Comparison of ENCODE assay signal across 13 cellular contexts in genomic region chr11:14773755-14774154, GRCh38.
DNase-seq lines count a peak whose midpoint lies in the region; ATAC-seq, FAIRE-seq and TF ChIP-seq lines count a peak whose summit lies in the region.
"Had no signal": no experiment of that assay in that cellular context is flagged by ENCODE, and none has a peak within 500 bp of the region (broad histone marks: within the 10 kb centered on the region; RNA-seq: fewer than 3 reads in every experiment).

No MANE protein-coding gene starts in this region.

- no peak overlapping the region for H2BK120ac ChIP-seq in H9 (ENCODE audit: low read depth, low read length, poor library complexity, severe bottlenecking)

- ATAC-seq in CD4-positive, alpha-beta T cell (ENCODE audit: poor library complexity) = peak; percentile 68
- ATAC-seq in activated naive CD8-positive, alpha-beta T cell treated with anti-CD3 and anti-CD28 coated beads, Interleukin-2, amount 10 ng/mL, durations not matched to agents 7 days and 5 days (ENCODE audit: low read depth) = peak; percentile 31
- ATAC-seq in HepG2 (0 out of 3 replicates have a peak, but pooled peaks have one; percentile 33), HG02870 (IDR thresholded peaks at IDR 0.05; ENCODE audit: unreplicated experiment) (no peak)
- no peak for ATAC-seq in stimulated activated naive B cell treated with anti-CD40 and anti-IgM and Interleukin-4, amounts not matched to agents 10 μg/mL and 1 μg/mL and 100 μg/mL, for 72 hours (replicated peaks)
- ATAC-seq: stimulated activated memory B cell treated with anti-CD40 and anti-IgM and Interleukin-4, amounts not matched to agents 10 μg/mL and 1 μg/mL and 100 μg/mL, for 72 hours had no signal

- H3K4me1 Mint-ChIP-seq in CD4-positive, alpha-beta T cell (ENCODE audit: low read depth) = peaks cover 68% of the 10 kb centered on the region
- peaks cover 6 to 11% of the 10 kb centered on the region in 2 experiments for H3K4me1 Mint-ChIP-seq in H9
- peaks cover 43% of the 10 kb centered on the region for H3K4me1 Mint-ChIP-seq in activated naive CD8-positive, alpha-beta T cell treated with anti-CD3 and anti-CD28 coated beads, Interleukin-2, amount 10 ng/mL, durations not matched to agents 7 days and 5 days
- peaks cover 11 to 35% of the 10 kb centered on the region in 2 donors for H3K4me1 Mint-ChIP-seq in stimulated activated naive B cell treated with anti-CD40 and anti-IgM and Interleukin-4, amounts not matched to agents 10 μg/mL and 1 μg/mL and 100 μg/mL, for 72 hours

- no peaks in the 10 kb centered on the region for H3K27me3 Mint-ChIP-seq in CD4-positive, alpha-beta T cell
- no peaks in the 10 kb centered on the region for H3K27me3 Mint-ChIP-seq in H9 (ENCODE audit: low read depth)
- H3K27me3 Mint-ChIP-seq in activated naive CD8-positive, alpha-beta T cell treated with anti-CD3 and anti-CD28 coated beads, Interleukin-2, amount 10 ng/mL, durations not matched to agents 7 days and 5 days = no peaks in the 10 kb centered on the region
- peaks cover 0 to 5% of the 10 kb centered on the region in 2 donors for H3K27me3 Mint-ChIP-seq in stimulated activated naive B cell treated with anti-CD40 and anti-IgM and Interleukin-4, amounts not matched to agents 10 μg/mL and 1 μg/mL and 100 μg/mL, for 72 hours

- H4K8ac ChIP-seq in H9 (replicated peaks; ENCODE audit: insufficient read length, low read depth, low read length) = no peak overlapping the region

- CTCF ChIA-PET in CD4-positive, alpha-beta T cell (lab: Charles Lee) = interaction anchor here (0.6 to 1.5 kb wide), 5 partner anchors 10 to 455 kb away, joined by 3 to 8 read pairs (median 3); no protein-coding TSS in a partner anchor
- CTCF ChIA-PET in HepG2 (lab: Yijun Ruan, JAX; ENCODE audit: low intra/inter-chr PET ratio, low total read pairs) = no interaction called here

- no peak overlapping the region for H2BK15ac ChIP-seq in H9 (ENCODE audit: low read depth, low read length)

- no peak overlapping the region for H3K14ac ChIP-seq in H9 (ENCODE audit: insufficient read depth, low read length)

- no peak overlapping the region for H3K18ac ChIP-seq in H9 (ENCODE audit: insufficient read length, low read depth, low read length)

- no CpG with 5 or more reads among the region's 1 CpG for WGBS in H9 (ENCODE audit: extremely low coverage, insufficient read length, low lambda C conversion rate)
- 92% methylated on average over 1 of the region's 1 CpG for WGBS in HepG2 (ENCODE audit: low lambda C conversion rate)

- in situ Hi-C loops in HepG2 (cut with HindIII; ENCODE audit: extremely low pct_ligation_motif_present, low pct_unique_long_range_greater_than_20kb) = no loop called here

- H3K9ac ChIP-seq in H9 (ENCODE audit: extremely low read depth, insufficient read length, low read length) = no peak overlapping the region
- H3K9ac ChIP-seq in HepG2 (ENCODE audit: insufficient read depth, low read depth, low read length) = no peak overlapping the region

- BruUV-seq in HepG2 (replicated peaks; lab: Mats Ljungman, UMichigan) = no TSS peak

- no peak overlapping the region for H2BK12ac ChIP-seq in H9 (ENCODE audit: insufficient read length, low read depth, low read length)

- TF ChIP-seq EP300 in HepG2 (IDR thresholded peaks at IDR 0.05; ENCODE audit: low read depth in 2 of 2, low read length in 2 of 2) = no peak
- TF ChIP-seq EP300 in HepG2 (CRISPR knock-in tag; IDR thresholded peaks at IDR 0.05; ENCODE audit: borderline replicate concordance) = no peak

- H2BK5ac ChIP-seq in H9 (ENCODE audit: insufficient read length, low read length) = no peak overlapping the region

- H3K4me1 ChIP-seq in H9 (ENCODE audit: insufficient read depth, low read length) = no peaks in the 10 kb centered on the region
- no peaks in the 10 kb centered on the region for H3K4me1 ChIP-seq in HepG2 (ENCODE audit: insufficient read depth, low read length)

- no peak overlapping the region for H3K4ac ChIP-seq in H9 (ENCODE audit: low read depth, low read length)

- FAIRE-seq in HepG2 (lab: Jason Lieb, UNC) = no peak

- no peak for DNase-seq in CD4-positive, alpha-beta T cell
- DNase-seq in H9 (no peak), HepG2 (ENCODE audit: low spot score) (no peak), GM10266 (ENCODE audit: extremely low spot score) (no peak)
- DNase-seq in activated naive CD8-positive, alpha-beta T cell treated with anti-CD3 and anti-CD28 coated beads, Interleukin-2, amount 10 ng/mL, durations not matched to agents 7 days and 5 days = no peak
- DNase-seq in stimulated activated naive B cell treated with anti-CD40 and anti-IgM and Interleukin-4, amounts not matched to agents 10 μg/mL and 1 μg/mL and 100 μg/mL, for 72 hours = no peak
- no peak for DNase-seq in activated effector memory CD4-positive, alpha-beta T cell treated with Interleukin-2 at 50 U/mL for 16 hours
- DNase-seq: dorsolateral prefrontal cortex, EL, NCI-H1436 treated with DMSO at 0.1 percent for 48 hours had no signal

- H3K79me1 ChIP-seq in H9 (ENCODE audit: insufficient read depth, low read depth, low read length, poor library complexity, severe bottlenecking) = no peaks in the 10 kb centered on the region

- H4K20me1 ChIP-seq in H9 (ENCODE audit: control insufficient read depth, insufficient read depth, insufficient read length) = no peaks in the 10 kb centered on the region
- H4K20me1 ChIP-seq in HepG2 (ENCODE audit: insufficient read depth, low read length) = no peaks in the 10 kb centered on the region

- H3K79me2 ChIP-seq in H9 (ENCODE audit: insufficient read depth, low read length) (no peaks in the 10 kb centered on the region), HepG2 (ENCODE audit: insufficient read depth, low read length) (peaks cover 7% of the 10 kb centered on the region)

- intact Hi-C loops in CD4-positive, alpha-beta T cell (cut with DNase I, micrococcal nuclease) = loop anchor here (2.0 to 5.0 kb wide), 2 partner anchors 46 to 237 kb away; no protein-coding TSS in a partner anchor
- intact Hi-C loops in HepG2 (cut with micrococcal nuclease; ENCODE audit: unreplicated experiment) = no loop called here

- H2AK5ac ChIP-seq in H9 (ENCODE audit: insufficient read length, low read length) = no peak overlapping the region

- H3K56ac ChIP-seq in H9 (ENCODE audit: insufficient read length, low read depth, low read length) = no peak overlapping the region

- H2AFZ ChIP-seq in H9 (ENCODE audit: low read length) = no peak overlapping the region
- no peak overlapping the region for H2AFZ ChIP-seq in HepG2 (ENCODE audit: low read length)

- H3K4me3 Mint-ChIP-seq in CD4-positive, alpha-beta T cell = peak overlapping the region; percentile 25
- no peak overlapping the region for H3K4me3 Mint-ChIP-seq in H9
- no peak overlapping the region for H3K4me3 Mint-ChIP-seq in activated naive CD8-positive, alpha-beta T cell treated with anti-CD3 and anti-CD28 coated beads, Interleukin-2, amount 10 ng/mL, durations not matched to agents 7 days and 5 days
- no peak overlapping the region for H3K4me3 Mint-ChIP-seq in stimulated activated naive B cell treated with anti-CD40 and anti-IgM and Interleukin-4, amounts not matched to agents 10 μg/mL and 1 μg/mL and 100 μg/mL, for 72 hours
- H3K4me3 Mint-ChIP-seq: stimulated activated memory B cell treated with anti-CD40 and anti-IgM and Interleukin-4, amounts not matched to agents 10 μg/mL and 1 μg/mL and 100 μg/mL, for 72 hours had no signal

- TF ChIP-seq CTCF in CD4-positive, alpha-beta T cell (IDR thresholded peaks at IDR 0.05) = peak; percentile 21
- TF ChIP-seq CTCF in H9 (conservative IDR thresholded peaks at IDR 0.05) (peak; percentile 74), HepG2 (CRISPR knock-in tag; IDR thresholded peaks at IDR 0.05) (peak; percentile 22; the same call in 1 of the 2 replicates), GM10266 (IDR thresholded peaks at IDR 0.05; ENCODE audit: control insufficient read depth, insufficient read depth, low read depth, missing control alignments) (no peak)

- POLR2A ChIA-PET in CD4-positive, alpha-beta T cell (lab: Charles Lee) = interaction anchor here (2.6 kb wide), 1 partner anchor 9 kb away, joined by 13 read pairs; no protein-coding TSS in a partner anchor
- POLR2A ChIA-PET in activated naive CD8-positive, alpha-beta T cell treated with anti-CD3 and anti-CD28 coated beads, Interleukin-2, amount 10 ng/mL, durations not matched to agents 7 days and 5 days (lab: Charles Lee) = interaction anchor here (0.5 to 0.9 kb wide), 2 partner anchors 77 to 129 kb away, joined by 4 read pairs; partner anchors contain the start of gene PDE3B
- POLR2A ChIA-PET in HepG2 (lab: Yijun Ruan, JAX) = no interaction called here

- no peak overlapping the region for H4K5ac ChIP-seq in H9 (ENCODE audit: insufficient read length, low read depth, low read length)

- no peak for TF ChIP-seq POLR2A in HepG2 (IDR thresholded peaks at IDR 0.05; ENCODE audit: insufficient read depth in 1 of 2, low read depth in 2 of 2, low read length in 2 of 2)

- no peaks in the 10 kb centered on the region for H3K9me3 Mint-ChIP-seq in CD4-positive, alpha-beta T cell
- peaks cover 7 to 12% of the 10 kb centered on the region in 2 experiments; a peak in 4 of 5 replicates for H3K9me3 Mint-ChIP-seq in H9
- peaks cover 7% of the 10 kb centered on the region for H3K9me3 Mint-ChIP-seq in activated naive CD8-positive, alpha-beta T cell treated with anti-CD3 and anti-CD28 coated beads, Interleukin-2, amount 10 ng/mL, durations not matched to agents 7 days and 5 days
- no peaks in the 10 kb centered on the region for H3K9me3 Mint-ChIP-seq in stimulated activated naive B cell treated with anti-CD40 and anti-IgM and Interleukin-4, amounts not matched to agents 10 μg/mL and 1 μg/mL and 100 μg/mL, for 72 hours
- H3K9me3 Mint-ChIP-seq: stimulated activated memory B cell treated with anti-CD40 and anti-IgM and Interleukin-4, amounts not matched to agents 10 μg/mL and 1 μg/mL and 100 μg/mL, for 72 hours had no signal

- H3K9me3 ChIP-seq in CD4-positive, alpha-beta T cell (ENCODE audit: control insufficient read depth, low read length) = no peaks in the 10 kb centered on the region
- no peaks in the 10 kb centered on the region for H3K9me3 ChIP-seq in H9 (ENCODE audit: control insufficient read depth, low read depth, low read length)
- no peaks in the 10 kb centered on the region for H3K9me3 ChIP-seq in HepG2 (ENCODE audit: low read length)
- H3K9me3 ChIP-seq: SJCRH30 had no signal

- H4K91ac ChIP-seq in H9 (ENCODE audit: insufficient read length, low read depth, low read length) = no peak overlapping the region

- H3T11ph ChIP-seq in H9 (ENCODE audit: low read length) = no peak overlapping the region

- H3K27ac ChIP-seq in CD4-positive, alpha-beta T cell (ENCODE audit: low read depth, low read length) = no peak overlapping the region
- no peak overlapping the region for H3K27ac ChIP-seq in H9 (ENCODE audit: insufficient read length, low read depth, low read length)
- no peak overlapping the region for H3K27ac ChIP-seq in HepG2 (ENCODE audit: extremely low read length, insufficient read depth, low read length)
- H3K27ac ChIP-seq: dorsolateral prefrontal cortex, SJCRH30 had no signal

- no peak overlapping the region for H3K4me3 ChIP-seq in HepG2 (replicated peaks in 1 of 3; ENCODE audit: insufficient read depth in 1 of 3, low read depth in 2 of 3, low read length in 3 of 3)
- H3K4me3 ChIP-seq: dorsolateral prefrontal cortex, SJCRH30 had no signal

- H2BK20ac ChIP-seq in H9 (ENCODE audit: low read depth, low read length, poor library complexity, severe bottlenecking) = no peak overlapping the region

- H3K27me3 ChIP-seq in CD4-positive, alpha-beta T cell (ENCODE audit: control insufficient read depth, insufficient read depth, low read length) = no peaks in the 10 kb centered on the region
- H3K27me3 ChIP-seq in H9 (ENCODE audit: insufficient read depth, low read length) = no peaks in the 10 kb centered on the region
- no peaks in the 10 kb centered on the region for H3K27me3 ChIP-seq in HepG2 (ENCODE audit: control insufficient read depth in 1 of 2, insufficient read depth in 2 of 2, low read length in 2 of 2)
- H3K27me3 ChIP-seq: SJCRH30 had no signal

- no peak overlapping the region for H3K23ac ChIP-seq in H9 (ENCODE audit: insufficient read length, low read depth, low read length)

- H3K36me3 Mint-ChIP-seq in CD4-positive, alpha-beta T cell (ENCODE audit: low read depth) = peaks cover 43% of the 10 kb centered on the region
- H3K36me3 Mint-ChIP-seq in H9 (ENCODE audit: insufficient read depth in 1 of 3, low read depth in 3 of 3) = peaks cover 6 to 11% (median 7%) of the 10 kb centered on the region in 3 experiments; a peak in 6 of 7 replicates
- H3K36me3 Mint-ChIP-seq in activated naive CD8-positive, alpha-beta T cell treated with anti-CD3 and anti-CD28 coated beads, Interleukin-2, amount 10 ng/mL, durations not matched to agents 7 days and 5 days = peaks cover 53% of the 10 kb centered on the region
- no peaks in the 10 kb centered on the region for H3K36me3 Mint-ChIP-seq in stimulated activated naive B cell treated with anti-CD40 and anti-IgM and Interleukin-4, amounts not matched to agents 10 μg/mL and 1 μg/mL and 100 μg/mL, for 72 hours
- H3K36me3 Mint-ChIP-seq: stimulated activated memory B cell treated with anti-CD40 and anti-IgM and Interleukin-4, amounts not matched to agents 10 μg/mL and 1 μg/mL and 100 μg/mL, for 72 hours had no signal

- H3K36me3 ChIP-seq in HepG2 (replicated peaks in 1 of 2; ENCODE audit: control insufficient read depth in 1 of 2, insufficient read depth in 2 of 2, low read length in 2 of 2) = peaks cover 2 to 4% of the 10 kb centered on the region in 2 experiments; a peak in 2 of 5 replicates
- H3K36me3 ChIP-seq: SJCRH30 had no signal

- peak overlapping the region; percentile 21 for H3K27ac Mint-ChIP-seq in CD4-positive, alpha-beta T cell
- peak overlapping the region in 1 of 3 experiments; percentile 81; a peak in 2 of 7 replicates for H3K27ac Mint-ChIP-seq in H9
- H3K27ac Mint-ChIP-seq in activated naive CD8-positive, alpha-beta T cell treated with anti-CD3 and anti-CD28 coated beads, Interleukin-2, amount 10 ng/mL, durations not matched to agents 7 days and 5 days = peak overlapping the region; percentile 7
- H3K27ac Mint-ChIP-seq in stimulated activated naive B cell treated with anti-CD40 and anti-IgM and Interleukin-4, amounts not matched to agents 10 μg/mL and 1 μg/mL and 100 μg/mL, for 72 hours = no peak overlapping the region
- H3K27ac Mint-ChIP-seq: stimulated activated memory B cell treated with anti-CD40 and anti-IgM and Interleukin-4, amounts not matched to agents 10 μg/mL and 1 μg/mL and 100 μg/mL, for 72 hours had no signal

- H3K23me2 ChIP-seq in H9 (ENCODE audit: insufficient read length, low read depth, low read length, poor library complexity, severe bottlenecking) = no peaks in the 10 kb centered on the region

- no peak overlapping the region for H3K4me2 ChIP-seq in H9 (ENCODE audit: insufficient read depth, insufficient read length, low read length)
- no peak overlapping the region for H3K4me2 ChIP-seq in HepG2 (ENCODE audit: low read depth, low read length)

- no peak for TF ChIP-seq RAD21 in HepG2 (CRISPR knock-in tag; IDR thresholded peaks at IDR 0.05)

Comparison
In these comparisons a context has a peak if more than half of its experiments do, and no peak if none do; other contexts are left out.
1. ATAC-seq: peak in CD4-positive, alpha-beta T cell (single experiment), activated naive CD8-positive, alpha-beta T cell treated with anti-CD3 and anti-CD28 coated beads, Interleukin-2, amount 10 ng/mL, durations not matched to agents 7 days and 5 days (single experiment) and HepG2 (single experiment); none in HG02870 (single experiment) and stimulated activated naive B cell treated with anti-CD40 and anti-IgM and Interleukin-4, amounts not matched to agents 10 μg/mL and 1 μg/mL and 100 μg/mL, for 72 hours (0 of 2).